ENCODE assay signal across 8 cellular contexts in the genomic region with DNA sequence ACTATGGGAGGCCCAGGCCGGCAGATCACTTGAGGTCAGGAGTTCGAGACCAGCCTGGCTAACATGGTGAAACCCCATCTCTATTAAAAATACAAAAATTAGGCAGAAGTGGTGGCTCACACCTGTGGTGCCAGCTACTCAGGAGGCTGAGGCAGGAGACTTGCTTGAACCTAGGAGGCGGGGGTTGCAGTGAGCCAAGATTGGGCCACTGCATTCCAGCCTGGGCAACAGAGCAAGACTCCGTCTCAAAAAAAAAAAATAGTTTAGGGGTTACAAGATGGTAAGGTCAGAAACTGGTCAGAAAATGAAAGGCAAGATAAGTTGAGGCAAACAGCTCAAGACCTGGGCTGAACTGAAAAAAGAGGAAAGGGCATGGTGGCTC. TPM values are rescaled to one million over a fixed set of nuclear protein-coding genes. Genes with fewer than 3 reads are reported as not detected.
A peak's percentile ranks its signal among the peaks of the same experiment; 100 is the strongest.
DNase-seq lines count a peak whose midpoint lies in the region; ATAC-seq, FAIRE-seq and TF ChIP-seq lines count a peak whose summit lies in the region.
"Not testable (repeated sequence)": the region's sequence is repeated elsewhere in the genome, so short reads cannot be mapped to it uniquely, and the experiment has no call there.

No MANE protein-coding gene starts in this region.

- not testable (repeated sequence) for BruUV-seq in Caco-2 (replicated peaks; lab: Mats Ljungman, UMichigan); PC-9 (replicated peaks; lab: Mats Ljungman, UMichigan); endothelial cell of umbilical vein (replicated peaks; lab: Mats Ljungman, UMichigan)

- H3K4me2 ChIP-seq in A549 (peak overlapping the region; percentile 50), PC-9 (peak overlapping the region; percentile 17)
- H3K4me2 ChIP-seq in endothelial cell of umbilical vein (ENCODE audit: insufficient read depth, low read length); smooth muscle cell: not testable (repeated sequence)

- not testable (repeated sequence) for H3K36me3 Mint-ChIP-seq in Caco-2 (ENCODE audit: insufficient read depth, unreplicated experiment); activated T-helper 17 cell treated with anti-CD3 and anti-CD28 coated beads, Interleukin-2, amount 50 U/mL, for 72 hours (ENCODE audit: low read depth); naive thymus-derived CD4-positive, alpha-beta T cell

- H3K27me3 Mint-ChIP-seq in Caco-2 (ENCODE audit: insufficient read depth, unreplicated experiment); activated T-helper 17 cell treated with anti-CD3 and anti-CD28 coated beads, Interleukin-2, amount 50 U/mL, for 72 hours; naive thymus-derived CD4-positive, alpha-beta T cell: not testable (repeated sequence)

- not testable (repeated sequence) for H3K79me2 ChIP-seq in PC-9 (ENCODE audit: low read depth); endothelial cell of umbilical vein (ENCODE audit: control insufficient read depth, insufficient read depth, low read length); smooth muscle cell (ENCODE audit: low read depth)

- not testable (repeated sequence) for H3K4me3 ChIP-seq in A549; Caco-2 (ENCODE audit: low read depth, low read length); PC-9; endothelial cell of umbilical vein (replicated peaks in 1 of 3; ENCODE audit: insufficient read depth in 1 of 3, low read depth in 1 of 3, low read length in 3 of 3); right atrium auricular region; naive thymus-derived CD4-positive, alpha-beta T cell (ENCODE audit: low read length); smooth muscle cell

- not testable (repeated sequence) for H3K4me3 Mint-ChIP-seq in Caco-2 (ENCODE audit: unreplicated experiment); activated T-helper 17 cell treated with anti-CD3 and anti-CD28 coated beads, Interleukin-2, amount 50 U/mL, for 72 hours; naive thymus-derived CD4-positive, alpha-beta T cell

- not testable (repeated sequence) for H2AFZ ChIP-seq in PC-9; endothelial cell of umbilical vein (ENCODE audit: low read depth, low read length); smooth muscle cell (ENCODE audit: low read depth)

- not testable (repeated sequence) for H3K9ac ChIP-seq in endothelial cell of umbilical vein (replicated peaks; ENCODE audit: extremely low read depth, insufficient read depth, low read length)
- H3K9ac ChIP-seq in smooth muscle cell (ENCODE audit: low read depth), result peak overlapping the region; percentile 83

- intact Hi-C loops in Caco-2 (cut with micrococcal nuclease; ENCODE audit: unreplicated experiment) (loop anchor here (1.0 kb wide), 2 partner anchors 24 to 158 kb away; no protein-coding TSS in a partner anchor), PC-9 (cut with micrococcal nuclease; ENCODE audit: unreplicated experiment) (loop anchor here (1.0 kb wide), 3 partner anchors 10 to 56 kb away; partner anchors contain the start of gene XIAP), endothelial cell of umbilical vein (cut with micrococcal nuclease) (loop anchor here (1.0 kb wide), 2 partner anchors 21 to 56 kb away; partner anchors contain the start of gene XIAP)
- intact Hi-C loops in naive thymus-derived CD4-positive, alpha-beta T cell (cut with micrococcal nuclease), result not testable (repeated sequence)

- not testable (repeated sequence) for H3K9me3 ChIP-seq in A549; Caco-2; PC-9 (ENCODE audit: insufficient read depth, low read depth); endothelial cell of umbilical vein (replicated peaks; ENCODE audit: control insufficient read depth, insufficient read depth, low read length); right atrium auricular region; naive thymus-derived CD4-positive, alpha-beta T cell (ENCODE audit: control insufficient read depth in 2 of 3, low read length in 3 of 3); smooth muscle cell (replicated peaks; ENCODE audit: low read depth)

- H3K9me2 ChIP-seq in PC-9 (ENCODE audit: insufficient read depth), result not testable (repeated sequence)

- H3K27ac ChIP-seq in A549 (peak overlapping the region; percentile 86), PC-9 (peak overlapping the region; percentile 65), endothelial cell of umbilical vein (ENCODE audit: insufficient read depth, low read depth, low read length) (peak overlapping the region; percentile 69), right atrium auricular region (peak overlapping the region; percentile 65 to 86), smooth muscle cell (ENCODE audit: low read depth) (peak overlapping the region; percentile 98)
- H3K27ac ChIP-seq in naive thymus-derived CD4-positive, alpha-beta T cell (ENCODE audit: low read depth, low read length), result not testable (repeated sequence)

- not testable (repeated sequence) for FAIRE-seq in A549 (lab: Jason Lieb, UNC); endothelial cell of umbilical vein (lab: Jason Lieb, UNC)

- not testable (repeated sequence) for H4K20me1 ChIP-seq in PC-9 (ENCODE audit: insufficient read depth); endothelial cell of umbilical vein (replicated peaks; ENCODE audit: control insufficient read depth, extremely low read depth, insufficient read depth, low read length); smooth muscle cell (ENCODE audit: low read depth)

- TF ChIP-seq POLR2A in A549 (IDR thresholded peaks at IDR 0.05; ENCODE audit: low read length); endothelial cell of umbilical vein (IDR thresholded peaks at IDR 0.05; ENCODE audit: low read depth, low read length): not testable (repeated sequence)

- WGBS in A549 (ENCODE audit: missing lambda C conversion rate), result 75% methylated on average over 3 of the region's 4 CpGs
- WGBS in smooth muscle cell (ENCODE audit: low lambda C conversion rate), result 80% methylated on average over 4 of the region's 4 CpGs

- not testable (repeated sequence) for H3K27me3 ChIP-seq in Caco-2 (replicated peaks; ENCODE audit: control insufficient read depth, insufficient read depth, low read length); PC-9 (ENCODE audit: insufficient read depth, low read depth); endothelial cell of umbilical vein (ENCODE audit: control insufficient read depth in 2 of 2, insufficient read depth in 2 of 2, low read length in 2 of 2); right atrium auricular region; naive thymus-derived CD4-positive, alpha-beta T cell (ENCODE audit: control insufficient read depth in 2 of 2, insufficient read depth in 2 of 2, low read length in 2 of 2); smooth muscle cell (ENCODE audit: low read depth)

- not testable (repeated sequence) for H3K9me1 ChIP-seq in endothelial cell of umbilical vein (replicated peaks; ENCODE audit: control insufficient read depth, extremely low read depth, insufficient read depth, low read length)

- DNase-seq in A549 (ENCODE audit: low read depth in 1 of 2, low spot score in 1 of 2); Caco-2; PC-9; endothelial cell of umbilical vein (ENCODE audit: low read depth, low spot score); right atrium auricular region (ENCODE audit: low spot score); naive thymus-derived CD4-positive, alpha-beta T cell; smooth muscle cell (lab: John Stamatoyannopoulos, UW; ENCODE audit: unreplicated experiment): not testable (repeated sequence)

- H3K36me3 ChIP-seq in Caco-2 (ENCODE audit: control insufficient read depth, insufficient read depth, low read length); PC-9 (ENCODE audit: low read depth); endothelial cell of umbilical vein (ENCODE audit: control insufficient read depth in 2 of 2, extremely low read depth in 1 of 2, insufficient read depth in 2 of 2, low read length in 2 of 2); right atrium auricular region; naive thymus-derived CD4-positive, alpha-beta T cell (ENCODE audit: control insufficient read depth in 2 of 3, insufficient read depth in 3 of 3, low read length in 3 of 3); smooth muscle cell (ENCODE audit: low read depth): not testable (repeated sequence)

- not testable (repeated sequence) for ATAC-seq in A549; activated T-helper 17 cell treated with anti-CD3 and anti-CD28 coated beads, Interleukin-2, amount 50 U/mL, for 72 hours (replicated peaks); naive thymus-derived CD4-positive, alpha-beta T cell

- H3K4me1 ChIP-seq in A549 (peaks cover 56% of the 10 kb centered on the region), PC-9 (replicated peaks; ENCODE audit: insufficient read depth) (peaks cover 54% of the 10 kb centered on the region)
- not testable (repeated sequence) for H3K4me1 ChIP-seq in Caco-2; endothelial cell of umbilical vein (ENCODE audit: control insufficient read depth, extremely low read depth, insufficient read depth, low read length); right atrium auricular region; naive thymus-derived CD4-positive, alpha-beta T cell (ENCODE audit: control insufficient read depth in 2 of 2, insufficient read depth in 2 of 2, low read length in 2 of 2); smooth muscle cell (ENCODE audit: low read depth)

- dilution Hi-C loops in endothelial cell of umbilical vein (cut with MboI; ENCODE audit: extremely low pct_ligation_motif_present, low sequenced_read_pairs), result not testable (repeated sequence)

- POLR2A ChIA-PET in A549 (lab: Yijun Ruan, JAX) (interaction anchor here (2.6 kb wide), 1 partner anchor 26 kb away, joined by 20 read pairs; no protein-coding TSS in a partner anchor), Caco-2 (lab: Charles Lee) (interaction anchor here (0.6 to 1.0 kb wide), 2 partner anchors 23 to 61 kb away, joined by 5 read pairs; no protein-coding TSS in a partner anchor)
- POLR2A ChIA-PET in PC-9 (lab: Charles Lee; ENCODE audit: unreplicated experiment); endothelial cell of umbilical vein (lab: Charles Lee); naive thymus-derived CD4-positive, alpha-beta T cell (lab: Charles Lee): not testable (repeated sequence)

- TF ChIP-seq RAD21 in A549 (conservative IDR thresholded peaks at IDR 0.05 in 1 of 2, IDR thresholded peaks at IDR 0.05 in 1 of 2), result not testable (repeated sequence)

- peaks cover 11% of the 10 kb centered on the region for H3K4me1 Mint-ChIP-seq in Caco-2 (ENCODE audit: low read depth, unreplicated experiment)
- H3K4me1 Mint-ChIP-seq in activated T-helper 17 cell treated with anti-CD3 and anti-CD28 coated beads, Interleukin-2, amount 50 U/mL, for 72 hours, result not testable (repeated sequence)
- peaks cover 6 to 13% (median 7%) of the 10 kb centered on the region in 7 donors for H3K4me1 Mint-ChIP-seq in naive thymus-derived CD4-positive, alpha-beta T cell

- TF ChIP-seq CTCF in A549 (IDR thresholded peaks at IDR 0.05); Caco-2 (IDR thresholded peaks at IDR 0.05; ENCODE audit: insufficient read depth in 1 of 2, low read depth in 1 of 2, low read length in 1 of 2, severe bottlenecking in 1 of 2, unreplicated experiment in 1 of 2); PC-9 (conservative IDR thresholded peaks at IDR 0.05); endothelial cell of umbilical vein (IDR thresholded peaks at IDR 0.05; ENCODE audit: extremely low read depth in 1 of 2, insufficient read depth in 1 of 2, low read depth in 1 of 2, low read length in 2 of 2); right atrium auricular region (IDR thresholded peaks at IDR 0.05); smooth muscle cell (IDR thresholded peaks at IDR 0.05; ENCODE audit: borderline replicate concordance, insufficient read depth, poor library complexity, severe bottlenecking): not testable (repeated sequence)

- CTCF ChIA-PET in A549 (lab: Yijun Ruan, JAX) (interaction anchor here (0.9 to 5.1 kb wide), 4 partner anchors 27 to 30 kb away, joined by 3 to 31 read pairs (median 3); no protein-coding TSS in a partner anchor), Caco-2 (lab: Charles Lee) (interaction anchor here (1.1 to 1.2 kb wide), 2 partner anchors 23 to 26 kb away, joined by 4 to 11 read pairs; no protein-coding TSS in a partner anchor), PC-9 (lab: Charles Lee) (interaction anchor here (0.5 kb wide), 1 partner anchor 34 kb away, joined by 11 read pairs; no protein-coding TSS in a partner anchor), endothelial cell of umbilical vein (lab: Charles Lee) (interaction anchor here (1.6 to 3.8 kb wide), 2 partner anchors 26 to 29 kb away, joined by 7 to 22 read pairs; no protein-coding TSS in a partner anchor)
- CTCF ChIA-PET in naive thymus-derived CD4-positive, alpha-beta T cell (lab: Charles Lee), result not testable (repeated sequence)

- H3K27ac Mint-ChIP-seq in Caco-2 (ENCODE audit: unreplicated experiment), result peak overlapping the region; percentile 91
- H3K27ac Mint-ChIP-seq in activated T-helper 17 cell treated with anti-CD3 and anti-CD28 coated beads, Interleukin-2, amount 50 U/mL, for 72 hours, result peak overlapping the region; percentile 85
- H3K27ac Mint-ChIP-seq in naive thymus-derived CD4-positive, alpha-beta T cell, result peak overlapping the region in 8 of 9 donors; percentile 76 to 98 (median 89)

- peaks cover 35% of the 10 kb centered on the region for H3F3A ChIP-seq in PC-9 (ENCODE audit: insufficient read depth, low read depth)
- not testable (repeated sequence) for H3F3A ChIP-seq in smooth muscle cell (ENCODE audit: low read depth)

- not testable (repeated sequence) for TF ChIP-seq EP300 in A549 (IDR thresholded peaks at IDR 0.05)

- H3K9me3 Mint-ChIP-seq in Caco-2 (ENCODE audit: unreplicated experiment); activated T-helper 17 cell treated with anti-CD3 and anti-CD28 coated beads, Interleukin-2, amount 50 U/mL, for 72 hours; naive thymus-derived CD4-positive, alpha-beta T cell: not testable (repeated sequence)

RNA-seq across cellular contexts. Expression of gene XIAP, which starts 55.9 kb away (rescaled TPM):
- 33.3 and 42.9 TPM in 2 replicates for polyA plus RNA-seq in A549 (2011; rRNA removed)
- 6.9 and 7.6 TPM in 2 replicates for polyA plus RNA-seq in A549 (2012; cell fraction: cytosol; rRNA removed)
- polyA plus RNA-seq in A549 (2012; cell fraction: nucleus; rRNA removed), result 4.2 and 6.4 TPM in 2 replicates
- 39.3 to 44.1 TPM (median 39.4 TPM) in 3 replicates for polyA plus RNA-seq in A549 (2017; fragmentation: RNase III; extraction: RNeasy Plus Mini Kit Qiagen cat#74134 plus additional on column Dnase treatment)
- 17.0 and 19.5 TPM in 2 replicates for polyA minus RNA-seq in A549 (2011; rRNA and poly(A)+ RNA removed)
- total RNA-seq in Caco-2 (2022), result 21.3 and 25.9 TPM in 2 replicates
- total RNA-seq in PC-9 (2021), result 47.7 and 59.5 TPM in 2 replicates
- 10 to 100 TPM; 27.0 to 33.4 TPM for total RNA-seq in activated T-helper 17 cell treated with anti-CD3 and anti-CD28 coated beads, Interleukin-2, amount 50 U/mL, for 72 hours
- 34.5 and 38.3 TPM in 2 replicates for total RNA-seq in endothelial cell of umbilical vein
- polyA plus RNA-seq in endothelial cell of umbilical vein, result 4.6 and 8.1 TPM in 2 replicates
- 9.3 and 10.5 TPM in 2 replicates for polyA plus RNA-seq in endothelial cell of umbilical vein (2011; cell fraction: cytosol; rRNA removed)
- polyA plus RNA-seq in endothelial cell of umbilical vein (2011; cell fraction: nucleus; rRNA removed), result 10.4 and 13.7 TPM in 2 replicates
- 15.4 and 18.8 TPM in 2 replicates for polyA plus RNA-seq in endothelial cell of umbilical vein (2012)
- 13.0 and 14.9 TPM in 2 replicates for polyA minus RNA-seq in endothelial cell of umbilical vein
- 19.0 TPM for polyA minus RNA-seq in endothelial cell of umbilical vein (2011; cell fraction: cytosol; rRNA and poly(A)+ RNA removed)
- polyA minus RNA-seq in endothelial cell of umbilical vein (2011; cell fraction: nucleus; rRNA and poly(A)+ RNA removed), result 15.1 and 16.7 TPM in 2 replicates
- total RNA-seq in right atrium auricular region, result 10 to 100 TPM; 19.6 to 22.0 TPM
- 10 to 100 TPM; 23.5 to 56.1 (median 49.3) TPM for total RNA-seq in naive thymus-derived CD4-positive, alpha-beta T cell
- polyA plus RNA-seq in naive thymus-derived CD4-positive, alpha-beta T cell, result 1 to 10 TPM; 8.1 to 9.2 TPM
- 24.5 and 37.7 TPM in 2 replicates for total RNA-seq in smooth muscle cell
- polyA plus RNA-seq in smooth muscle cell, result 8.5 and 12.4 TPM in 2 replicates
